In genomic region chr7:108246227-108246837, GRCh38 we compare ENCODE assay signal across 9 cellular contexts.
DNase-seq lines count a peak whose midpoint lies in the region; ATAC-seq and TF ChIP-seq lines count a peak whose summit lies in the region.
"Had no signal": no experiment of that assay in that cellular context is flagged by ENCODE, and none has a peak within 500 bp of the region (broad histone marks: within the 10 kb centered on the region; RNA-seq: fewer than 3 reads in every experiment).

No MANE protein-coding gene starts in this region.

- TF ChIP-seq CTCF in Panc1 (IDR thresholded peaks at IDR 0.05) (no peak), fibroblast of mammary gland (conservative IDR thresholded peaks at IDR 0.05; ENCODE audit: control insufficient read depth, insufficient read depth, low read depth, low read length) (peak; percentile 50)

- H3K27me3 ChIP-seq in Panc1 (ENCODE audit: control insufficient read depth, insufficient read depth, low read length) (no peaks in the 10 kb centered on the region), skeletal muscle satellite cell (ENCODE audit: control insufficient read depth, insufficient read depth, low read length) (no peaks in the 10 kb centered on the region)

- H3K9me3 ChIP-seq in Panc1 (ENCODE audit: control insufficient read depth, insufficient read depth, low read depth, low read length) (no peaks in the 10 kb centered on the region), skeletal muscle satellite cell (replicated peaks; ENCODE audit: low read length) (no peaks in the 10 kb centered on the region)

- peak overlapping the region; percentile 66 for H3K4me2 ChIP-seq in skeletal muscle satellite cell (ENCODE audit: low read length)

- peak overlapping the region; percentile 66 for H3K9ac ChIP-seq in skeletal muscle satellite cell (ENCODE audit: low read depth, low read length)

- POLR2A ChIA-PET in Panc1 (lab: Charles Lee) = no interaction called here

- H3K27ac ChIP-seq in Panc1 (ENCODE audit: low read length) = no peak overlapping the region
- H3K27ac ChIP-seq: VCaP had no signal

- peak; percentile 89 for ATAC-seq in GM18517 (IDR thresholded peaks at IDR 0.05; ENCODE audit: unreplicated experiment)
- ATAC-seq in HG02885 (IDR thresholded peaks at IDR 0.05; ENCODE audit: poor library complexity, unreplicated experiment) = peak; percentile 76
- ATAC-seq in Panc1 = peak; percentile 94
- ATAC-seq in GM21515 (IDR thresholded peaks at IDR 0.05; ENCODE audit: unreplicated experiment) = no peak

- CTCF ChIA-PET in Panc1 (lab: Charles Lee) = no interaction called here

- peak; percentile 89 for DNase-seq in Panc1 (ENCODE audit: low read depth, low spot score)
- DNase-seq in fibroblast of mammary gland (ENCODE audit: low read depth) = peak; percentile 98
- DNase-seq in NCI-H524 (lab: John Stamatoyannopoulos, UW) = no peak
- DNase-seq in NCI-H526 treated with DMSO at 0.1 percent for 48 hours (lab: John Stamatoyannopoulos, UW) = no peak

- H3K36me3 ChIP-seq in Panc1 (ENCODE audit: control insufficient read depth, insufficient read depth, low read length) (no peaks in the 10 kb centered on the region), skeletal muscle satellite cell (ENCODE audit: insufficient read depth, low read length) (no peaks in the 10 kb centered on the region)

- intact Hi-C loops in Panc1 (cut with micrococcal nuclease; ENCODE audit: unreplicated experiment) = no loop called here

- in situ Hi-C loops in Panc1 (cut with HindIII; ENCODE audit: low pct_unique_long_range_greater_than_20kb, low sequenced_read_pairs) = no loop called here

- no TSS peak for BruUV-seq in Panc1 (replicated peaks; lab: Mats Ljungman, UMichigan)

- H3K4me3 ChIP-seq in Panc1 (ENCODE audit: low read depth in 2 of 2, low read length in 2 of 2) = no peak overlapping the region
- peak overlapping the region; percentile 8 for H3K4me3 ChIP-seq in fibroblast of mammary gland (ENCODE audit: control insufficient read depth, low read depth, low read length)
- H3K4me3 ChIP-seq in skeletal muscle satellite cell (ENCODE audit: low read length) = peak overlapping the region; percentile 23

- H3K4me1 ChIP-seq in Panc1 (ENCODE audit: control insufficient read depth, insufficient read depth, low read length) (no peaks in the 10 kb centered on the region), skeletal muscle satellite cell (ENCODE audit: control insufficient read depth, insufficient read depth, low read length) (peaks cover 23% of the 10 kb centered on the region)

Comparison
In these comparisons a context has a peak if more than half of its experiments do, and no peak if none do; other contexts are left out.
1. DNase-seq: peak in Panc1 (single experiment) and fibroblast of mammary gland (single experiment); none in NCI-H524 (0 of 2) and NCI-H526 treated with DMSO at 0.1 percent for 48 hours (single experiment).
2. H3K4me3 ChIP-seq: peak in fibroblast of mammary gland (single experiment) and skeletal muscle satellite cell (single experiment); none in Panc1 (0 of 2).